Comparison of ENCODE assay signal across 18 cellular contexts in genomic region chr2:128228894-128229293, GRCh38.
DNase-seq lines count a peak whose midpoint lies in the region; ATAC-seq and TF ChIP-seq lines count a peak whose summit lies in the region.
"Had no signal": no experiment of that assay in that cellular context is flagged by ENCODE, and none has a peak within 500 bp of the region (broad histone marks: within the 10 kb centered on the region; RNA-seq: fewer than 3 reads in every experiment).

No MANE protein-coding gene starts in this region.

- TF ChIP-seq CTCF in IMR-90 (conservative IDR thresholded peaks at IDR 0.05; ENCODE audit: low read depth, low read length): no peak
- TF ChIP-seq CTCF in fibroblast of mammary gland (conservative IDR thresholded peaks at IDR 0.05; ENCODE audit: control insufficient read depth, insufficient read depth, low read depth, low read length): no peak
- TF ChIP-seq CTCF in GM23338 (conservative IDR thresholded peaks at IDR 0.05; ENCODE audit: low read depth in 2 of 2): no peak

- H3K4me3 Mint-ChIP-seq in GM23338: no peak overlapping the region
- H3K4me3 Mint-ChIP-seq: activated naive CD4-positive, alpha-beta T cell treated with anti-CD3 and anti-CD28 coated beads, Interleukin-2, amount 50 U/mL, for 24 hours; naive thymus-derived CD4-positive, alpha-beta T cell had no signal

- H3K27ac Mint-ChIP-seq in GM23338: no peak overlapping the region
- H3K27ac Mint-ChIP-seq: activated naive CD4-positive, alpha-beta T cell treated with anti-CD3 and anti-CD28 coated beads, Interleukin-2, amount 50 U/mL, for 24 hours; naive thymus-derived CD4-positive, alpha-beta T cell had no signal

- H2AK9ac ChIP-seq in IMR-90 (replicated peaks; ENCODE audit: low read depth, low read length, poor library complexity): no peak overlapping the region

- H3K4me3 ChIP-seq in IMR-90 (ENCODE audit: insufficient read depth, low read depth, low read length) (no peak overlapping the region), fibroblast of mammary gland (ENCODE audit: control insufficient read depth, low read depth, low read length) (no peak overlapping the region), GM23338 (no peak overlapping the region)
- H3K4me3 ChIP-seq: GM12878 had no signal

- H2AFZ ChIP-seq in IMR-90 (replicated peaks; ENCODE audit: low read length, poor library complexity) (no peak overlapping the region), GM23338 (no peak overlapping the region)

- H3K4ac ChIP-seq in IMR-90 (ENCODE audit: low read depth, low read length): no peak overlapping the region

- peaks cover 19% of the 10 kb centered on the region for H3K27me3 Mint-ChIP-seq in GM23338 (ENCODE audit: insufficient read depth, low read depth, poor library complexity)
- H3K27me3 Mint-ChIP-seq: activated naive CD4-positive, alpha-beta T cell treated with anti-CD3 and anti-CD28 coated beads, Interleukin-2, amount 50 U/mL, for 24 hours had no signal

- H3K4me1 ChIP-seq in IMR-90 (ENCODE audit: control insufficient read depth, insufficient read depth, low read length): peaks cover 2% of the 10 kb centered on the region; the same call in 1 of the 2 replicates
- no peaks in the 10 kb centered on the region for H3K4me1 ChIP-seq in GM23338 (ENCODE audit: insufficient read depth)

- no peak overlapping the region for H3K56ac ChIP-seq in IMR-90 (ENCODE audit: extremely low read depth, insufficient read depth, low read length)

- no peak overlapping the region for H3K9ac ChIP-seq in IMR-90 (ENCODE audit: low read depth, low read length)

- no peaks in the 10 kb centered on the region for H3K79me2 ChIP-seq in GM23338 (replicated peaks; ENCODE audit: insufficient read depth)

- no peak for TF ChIP-seq RAD21 in IMR-90 (IDR thresholded peaks at IDR 0.05; ENCODE audit: low read length)

- no peaks in the 10 kb centered on the region; the same call in 1 of the 2 replicates for H4K20me1 ChIP-seq in IMR-90 (ENCODE audit: insufficient read depth, low read length)
- H4K20me1 ChIP-seq in GM23338 (replicated peaks; ENCODE audit: insufficient read depth): no peaks in the 10 kb centered on the region

- H3K27ac ChIP-seq in IMR-90 (ENCODE audit: insufficient read depth, low read length): no peak overlapping the region
- no peak overlapping the region for H3K27ac ChIP-seq in GM23338 (ENCODE audit: low read depth)
- H3K27ac ChIP-seq: HL-60, WERI-Rb-1 had no signal

- no peak overlapping the region for H2BK15ac ChIP-seq in IMR-90 (ENCODE audit: low read depth, low read length)

- ATAC-seq in IMR-90 (ENCODE audit: low read depth) (no peak), GM23338 (no peak), HG03378 (IDR thresholded peaks at IDR 0.05; ENCODE audit: unreplicated experiment) (no peak)
- ATAC-seq: GM12878; naive thymus-derived CD4-positive, alpha-beta T cell had no signal

- H2BK120ac ChIP-seq in IMR-90 (ENCODE audit: low read depth, low read length): no peak overlapping the region

- intact Hi-C loops in IMR-90 (cut with micrococcal nuclease): no loop called here

- no peak overlapping the region for H2BK5ac ChIP-seq in IMR-90 (ENCODE audit: low read depth, low read length, poor library complexity, severe bottlenecking)

- no peak overlapping the region for H3K23ac ChIP-seq in IMR-90 (ENCODE audit: low read depth, low read length)

- no peaks in the 10 kb centered on the region for H3K36me3 Mint-ChIP-seq in GM23338 (ENCODE audit: low read depth)
- H3K36me3 Mint-ChIP-seq: activated naive CD4-positive, alpha-beta T cell treated with anti-CD3 and anti-CD28 coated beads, Interleukin-2, amount 50 U/mL, for 24 hours; naive thymus-derived CD4-positive, alpha-beta T cell had no signal

- peak; percentile 70 for DNase-seq in COR-L47 (lab: John Stamatoyannopoulos, UW)
- peak; percentile 25 for DNase-seq in IMR-90
- DNase-seq in NCI-H748 treated with DMSO at 0.1 percent for 48 hours (lab: John Stamatoyannopoulos, UW): peak; percentile 78
- peak; percentile 21 for DNase-seq in fibroblast of mammary gland (ENCODE audit: low read depth)
- DNase-seq in activated CD4-positive, CD25-positive, alpha-beta regulatory T cell treated with anti-CD3 and anti-CD28 coated beads, Interleukin-2, amount 50 U/mL, for 72 hours: no peak
- no peak for DNase-seq in GM23338 (ENCODE audit: low spot score)
- DNase-seq in NCI-H1048 (lab: John Stamatoyannopoulos, UW): no peak
- DNase-seq: caudate nucleus; DMS79; GOT3; head of caudate nucleus; naive thymus-derived CD4-positive, alpha-beta T cell; NCI-H82; WERI-Rb-1 had no signal

- CTCF ChIA-PET in IMR-90 (lab: Yijun Ruan, JAX): interaction anchor here (0.6 kb wide), 2 partner anchors 231 to 259 kb away, joined by 3 to 4 read pairs; no protein-coding TSS in a partner anchor

- TF ChIP-seq POLR2A in IMR-90 (IDR thresholded peaks at IDR 0.05; ENCODE audit: low read depth, low read length): no peak

- POLR2A ChIA-PET in IMR-90 (lab: Charles Lee; ENCODE audit: unreplicated experiment): interaction anchor here (0.6 kb wide), 1 partner anchor 213 kb away, joined by 6 read pairs; no protein-coding TSS in a partner anchor

- dilution Hi-C loops in IMR-90 (cut with HindIII; ENCODE audit: low sequenced_read_pairs, unreplicated experiment): no loop called here

- no peak overlapping the region for H2BK20ac ChIP-seq in IMR-90 (ENCODE audit: low read depth, low read length)

- H4K5ac ChIP-seq in IMR-90 (ENCODE audit: low read depth, low read length): no peak overlapping the region

- no peak overlapping the region for H3K18ac ChIP-seq in IMR-90 (ENCODE audit: low read depth, low read length)

- no peak overlapping the region for H4K91ac ChIP-seq in IMR-90 (ENCODE audit: insufficient read depth, low read depth, low read length)

- no peak overlapping the region for H2AK5ac ChIP-seq in IMR-90 (ENCODE audit: low read depth, low read length)

- H3F3A ChIP-seq in GM23338 (replicated peaks; ENCODE audit: low read depth): no peaks in the 10 kb centered on the region

- no peaks in the 10 kb centered on the region for H3K79me1 ChIP-seq in IMR-90 (ENCODE audit: low read depth in 1 of 2, low read length in 2 of 2)

- H3K4me2 ChIP-seq in IMR-90 (ENCODE audit: low read depth, low read length) (no peak overlapping the region), GM23338 (no peak overlapping the region)

- H3K27me3 ChIP-seq in IMR-90 (ENCODE audit: control insufficient read depth, insufficient read depth, low read length) (peaks cover 2% of the 10 kb centered on the region; the same call in 1 of the 2 replicates), GM23338 (ENCODE audit: insufficient read depth) (peaks cover 20% of the 10 kb centered on the region)

- H3K36me3 ChIP-seq in IMR-90 (ENCODE audit: control insufficient read depth, insufficient read depth, low read length) (no peaks in the 10 kb centered on the region), GM23338 (ENCODE audit: insufficient read depth) (no peaks in the 10 kb centered on the region)
- H3K36me3 ChIP-seq: WERI-Rb-1 had no signal

- H4K8ac ChIP-seq in IMR-90 (ENCODE audit: low read depth in 2 of 2, low read length in 2 of 2): no peak overlapping the region

- no peaks in the 10 kb centered on the region for H3K4me1 Mint-ChIP-seq in GM23338

- peaks cover 2% of the 10 kb centered on the region; the same call in 1 of the 2 replicates for H3K9me3 ChIP-seq in IMR-90 (ENCODE audit: control insufficient read depth, insufficient read depth, low read length)

- in situ Hi-C loops in IMR-90 (cut with MboI; ENCODE audit: low sequenced_read_pairs): no loop called here

- H3K9me3 Mint-ChIP-seq in GM23338: no peaks in the 10 kb centered on the region
- H3K9me3 Mint-ChIP-seq: activated naive CD4-positive, alpha-beta T cell treated with anti-CD3 and anti-CD28 coated beads, Interleukin-2, amount 50 U/mL, for 24 hours; naive thymus-derived CD4-positive, alpha-beta T cell had no signal

- no peak overlapping the region for H3K14ac ChIP-seq in IMR-90 (replicated peaks; ENCODE audit: low read depth, low read length)

- H3K9me2 ChIP-seq in GM23338 (ENCODE audit: insufficient read depth): no peaks in the 10 kb centered on the region

- BruUV-seq in IMR-90 (replicated peaks; lab: Mats Ljungman, UMichigan): no TSS peak

- no peaks in the 10 kb centered on the region for H3K9me1 ChIP-seq in IMR-90 (ENCODE audit: insufficient read depth, low read length)

TF ChIP-seq in IMR-90, 13 proteins besides CTCF, POLR2A, EP300 and RAD21:
- TF ChIP-seq MAFK (IDR thresholded peaks at IDR 0.05; ENCODE audit: low read depth, low read length) (no peak), CEBPB (IDR thresholded peaks at IDR 0.05; ENCODE audit: low read depth, low read length) (peak; percentile 46; the same call in 1 of the 2 replicates), CHD1 (IDR thresholded peaks at IDR 0.05; ENCODE audit: low read depth, low read length) (no peak)

TF ChIP-seq in GM23338, 12 proteins besides CTCF, POLR2A, EP300 and RAD21 (continues in another document):
- TF ChIP-seq, protein P1, sequence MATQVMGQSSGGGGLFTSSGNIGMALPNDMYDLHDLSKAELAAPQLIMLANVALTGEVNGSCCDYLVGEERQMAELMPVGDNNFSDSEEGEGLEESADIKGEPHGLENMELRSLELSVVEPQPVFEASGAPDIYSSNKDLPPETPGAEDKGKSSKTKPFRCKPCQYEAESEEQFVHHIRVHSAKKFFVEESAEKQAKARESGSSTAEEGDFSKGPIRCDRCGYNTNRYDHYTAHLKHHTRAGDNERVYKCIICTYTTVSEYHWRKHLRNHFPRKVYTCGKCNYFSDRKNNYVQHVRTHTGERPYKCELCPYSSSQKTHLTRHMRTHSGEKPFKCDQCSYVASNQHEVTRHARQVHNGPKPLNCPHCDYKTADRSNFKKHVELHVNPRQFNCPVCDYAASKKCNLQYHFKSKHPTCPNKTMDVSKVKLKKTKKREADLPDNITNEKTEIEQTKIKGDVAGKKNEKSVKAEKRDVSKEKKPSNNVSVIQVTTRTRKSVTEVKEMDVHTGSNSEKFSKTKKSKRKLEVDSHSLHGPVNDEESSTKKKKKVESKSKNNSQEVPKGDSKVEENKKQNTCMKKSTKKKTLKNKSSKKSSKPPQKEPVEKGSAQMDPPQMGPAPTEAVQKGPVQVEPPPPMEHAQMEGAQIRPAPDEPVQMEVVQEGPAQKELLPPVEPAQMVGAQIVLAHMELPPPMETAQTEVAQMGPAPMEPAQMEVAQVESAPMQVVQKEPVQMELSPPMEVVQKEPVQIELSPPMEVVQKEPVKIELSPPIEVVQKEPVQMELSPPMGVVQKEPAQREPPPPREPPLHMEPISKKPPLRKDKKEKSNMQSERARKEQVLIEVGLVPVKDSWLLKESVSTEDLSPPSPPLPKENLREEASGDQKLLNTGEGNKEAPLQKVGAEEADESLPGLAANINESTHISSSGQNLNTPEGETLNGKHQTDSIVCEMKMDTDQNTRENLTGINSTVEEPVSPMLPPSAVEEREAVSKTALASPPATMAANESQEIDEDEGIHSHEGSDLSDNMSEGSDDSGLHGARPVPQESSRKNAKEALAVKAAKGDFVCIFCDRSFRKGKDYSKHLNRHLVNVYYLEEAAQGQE (IDR thresholded peaks at IDR 0.05; ENCODE audit: unreplicated experiment): no peak
- no peak for TF ChIP-seq EZH2phosphoT487 (IDR thresholded peaks at IDR 0.05; ENCODE audit: unreplicated experiment)
- TF ChIP-seq NANOG (IDR thresholded peaks at IDR 0.05; ENCODE audit: borderline replicate concordance): no peak
- TF ChIP-seq POLR2AphosphoS5 (IDR thresholded peaks at IDR 0.05; ENCODE audit: low read depth): no peak
- no peak for TF ChIP-seq STAT1 (IDR thresholded peaks at IDR 0.05; ENCODE audit: unreplicated experiment)
- TF ChIP-seq ZNF114 (CRISPR knock-in tag; IDR thresholded peaks at IDR 0.05): no peak
- no peak for TF ChIP-seq JUNB (IDR thresholded peaks at IDR 0.05; ENCODE audit: unreplicated experiment)

Comparison
In these comparisons a context has a peak if more than half of its experiments do, and no peak if none do; other contexts are left out.
1. DNase-seq: peak in COR-L47 (single experiment), IMR-90 (single experiment), NCI-H748 treated with DMSO at 0.1 percent for 48 hours (single experiment) and fibroblast of mammary gland (single experiment); none in activated CD4-positive, CD25-positive, alpha-beta regulatory T cell treated with anti-CD3 and anti-CD28 coated beads, Interleukin-2, amount 50 U/mL, for 72 hours (single experiment), GM23338 (single experiment) and NCI-H1048 (single experiment).